27 cellular contexts compared by ENCODE assay signal in genomic region chr16:27686926-27687325, GRCh38.
"Had no signal": no experiment of that assay in that cellular context is flagged by ENCODE, and none has a peak within 500 bp of the region (broad histone marks: within the 10 kb centered on the region; RNA-seq: fewer than 3 reads in every experiment).

No MANE protein-coding gene starts in this region.

- H3K27me3 ChIP-seq: brain microvascular endothelial cell, esophagus squamous epithelium, gastroesophageal sphincter had no signal

- H3K4me1 ChIP-seq: esophagus squamous epithelium had no signal

- H3K9me3 ChIP-seq: esophagus squamous epithelium, gastroesophageal sphincter had no signal

- H3K27ac ChIP-seq: brain microvascular endothelial cell, epithelial cell of prostate, esophagus squamous epithelium had no signal

- DNase-seq: activated CD4-positive, alpha-beta memory T cell treated with anti-CD3 and anti-CD28 coated beads, Interleukin-2, amount 10 ng/mL, durations not matched to agents 7 days and 5 days; activated CD4-positive, alpha-beta T cell treated with anti-CD3 and anti-CD28 coated beads for 1 hour; activated CD4-positive, alpha-beta T cell treated with anti-CD3 and anti-CD28 coated beads for 4 hours; activated CD4-positive, alpha-beta T cell treated with anti-CD3 and anti-CD28 coated beads, Interleukin-2, amount 10 ng/mL, durations not matched to agents 7 days and 5 days; activated CD4-positive, alpha-beta T cell treated with anti-CD3 and anti-CD28 coated beads, Interleukin-2, amount 50 U/mL, for 4 hours; activated CD8-positive, alpha-beta memory T cell treated with anti-CD3 and anti-CD28 coated beads, Interleukin-2, amount 50 U/mL, for 48 hours; activated gamma-delta T cell; activated naive CD4-positive, alpha-beta T cell; activated naive CD4-positive, alpha-beta T cell treated with anti-CD3 and anti-CD28 coated beads, Interleukin-2, amount 10 ng/mL, durations not matched to agents 7 days and 5 days; activated naive CD8-positive, alpha-beta T cell treated with anti-CD3 and anti-CD28 coated beads, Interleukin-2, amount 10 ng/mL, durations not matched to agents 7 days and 5 days; activated T-cell treated with anti-CD3 and anti-CD28 coated beads for 4 hours; activated T-cell treated with anti-CD3 and anti-CD28 coated beads, Interleukin-2, amount 50 U/mL, for 24 hours; activated T-cell treated with anti-CD3 and anti-CD28 coated beads, Interleukin-2, amount 50 U/mL, for 72 hours; anterior cingulate cortex; brain microvascular endothelial cell; caudate nucleus; cortex of kidney; dermis blood vessel endothelial cell; effector CD4-positive, alpha-beta T cell; effector memory CD8-positive, alpha-beta T cell; esophagus squamous epithelium; foreskin melanocyte; T-helper 2 cell had no signal

- H3K4me3 ChIP-seq: esophagus squamous epithelium, gastroesophageal sphincter had no signal

- H3K36me3 ChIP-seq: brain microvascular endothelial cell had no signal

- ATAC-seq: activated naive CD4-positive, alpha-beta T cell treated with anti-CD3 and anti-CD28 coated beads, Interleukin-2, amount 50 U/mL, for 72 hours; activated T-cell treated with anti-CD3 and anti-CD28 coated beads, Interleukin-2, amount 50 U/mL, for 72 hours; effector memory CD8-positive, alpha-beta T cell; gastroesophageal sphincter; WTC11 had no signal
